ENCODE assay signal across 1 cellular context in genomic region chr12:69630191-69630590, GRCh38.
TF ChIP-seq lines count a peak whose summit lies in the region.

No MANE protein-coding gene starts in this region.

TF ChIP-seq in WTC11, 78 proteins besides CTCF, POLR2A, EP300 and RAD21 (continued from another document):
- TF ChIP-seq CDX4 (CRISPR knock-in tag; IDR thresholded peaks at IDR 0.05; ENCODE audit: borderline replicate concordance) (no peak), GTF2I (CRISPR knock-in tag; conservative IDR thresholded peaks at IDR 0.05) (no peak), NFYB (CRISPR knock-in tag; conservative IDR thresholded peaks at IDR 0.05; ENCODE audit: low read depth) (no peak), GRHL2 (CRISPR knock-in tag; IDR thresholded peaks at IDR 0.05; ENCODE audit: insufficient replicate concordance, severe bottlenecking) (no peak), ATF6 (CRISPR knock-in tag; IDR thresholded peaks at IDR 0.05) (no peak), FOXK1 (CRISPR knock-in tag; IDR thresholded peaks at IDR 0.05) (no peak), E2F1 (CRISPR knock-in tag; IDR thresholded peaks at IDR 0.05) (no peak)
